ENCODE assay signal across 20 cellular contexts in the genomic region with DNA sequence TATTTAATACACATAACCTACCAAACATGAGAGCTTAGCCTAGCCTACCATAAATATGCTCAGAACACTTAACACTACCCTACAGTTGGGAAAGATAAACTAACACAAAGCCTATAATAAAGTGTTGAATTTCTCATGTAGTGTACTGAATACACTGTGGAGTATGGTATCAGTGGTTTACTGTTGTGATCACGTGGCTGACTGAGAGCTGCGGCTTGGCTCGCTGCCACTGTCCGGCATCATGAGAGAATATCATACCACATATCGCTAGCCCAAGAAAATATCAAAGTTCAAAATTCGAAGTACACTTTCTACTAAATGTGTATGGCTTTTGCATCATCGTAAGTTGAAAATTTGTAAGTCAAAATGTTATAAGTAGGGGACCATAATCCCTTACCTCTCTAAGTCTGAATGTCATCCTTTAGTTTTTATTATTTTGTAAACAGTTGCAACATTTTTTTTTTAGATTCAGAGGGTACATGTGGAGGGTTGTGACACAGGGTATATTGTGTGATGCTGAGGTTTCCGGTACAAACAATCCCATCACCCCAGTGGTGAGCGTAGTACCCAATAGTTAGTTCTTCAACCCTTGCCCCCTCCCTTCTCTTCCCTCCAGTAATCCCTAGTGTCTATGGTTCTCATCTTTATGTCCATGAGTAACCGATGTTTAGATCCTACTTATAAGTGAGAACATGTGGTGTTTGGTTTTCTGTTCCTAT. TPM values are rescaled to one million over a fixed set of nuclear protein-coding genes. Genes with fewer than 3 reads are reported as not detected.
DNase-seq lines count a peak whose midpoint lies in the region; ATAC-seq and TF ChIP-seq lines count a peak whose summit lies in the region.
"Had no signal": no experiment of that assay in that cellular context is flagged by ENCODE, and none has a peak within 500 bp of the region (broad histone marks: within the 10 kb centered on the region; RNA-seq: fewer than 3 reads in every experiment).

No MANE protein-coding gene starts in this region.

- TF ChIP-seq CTCF in mucosa of descending colon (IDR thresholded peaks at IDR 0.05): no peak

- peak; percentile 14 for DNase-seq in DMS153 treated with DMSO at 0.1 percent for 48 hours (lab: John Stamatoyannopoulos, UW; ENCODE audit: unreplicated experiment)
- peak; percentile 58 for DNase-seq in LHCN-M2 (ENCODE audit: low read depth)
- peak; percentile 64 for DNase-seq in RPMI7951 (ENCODE audit: low read depth)
- DNase-seq in mucosa of descending colon: peak in 2 of 3 donors; percentile 27 to 44
- no peak for DNase-seq in iPS-NIHi11 (ENCODE audit: low spot score)
- no peak for DNase-seq in hypothalamus (lab: John Stamatoyannopoulos, UW)
- DNase-seq: activated gamma-delta T cell treated with Interleukin-2 at 50 U/mL for 16 hours, anterior cingulate cortex, DMS79, foreskin fibroblast, NCI-H146, NCI-H774, pancreas, thyroid gland had no signal

- intact Hi-C loops in mucosa of descending colon (cut with DNase I, micrococcal nuclease): no loop called here

- no peaks in the 10 kb centered on the region for H3K9me3 ChIP-seq in mucosa of descending colon
- H3K9me3 ChIP-seq: pancreas, thyroid gland had no signal

- no peak overlapping the region for H3K4me3 ChIP-seq in mucosa of descending colon
- H3K4me3 ChIP-seq: pancreas, thyroid gland had no signal

- ATAC-seq in mucosa of descending colon: peak; percentile 44
- no peak for ATAC-seq in GM21825 (IDR thresholded peaks at IDR 0.05; ENCODE audit: unreplicated experiment)
- no peak for ATAC-seq in HG02884 (IDR thresholded peaks at IDR 0.05; ENCODE audit: unreplicated experiment)
- ATAC-seq: left lobe of liver, pancreas had no signal

- H3K4me1 ChIP-seq in mucosa of descending colon (ENCODE audit: low read depth): no peaks in the 10 kb centered on the region
- H3K4me1 ChIP-seq: thyroid gland had no signal

- H3K36me3 ChIP-seq in mucosa of descending colon (ENCODE audit: low read depth): no peaks in the 10 kb centered on the region
- H3K36me3 ChIP-seq: pancreas, thyroid gland had no signal

RNA-seq across cellular contexts. Expression of a gene that starts 14.6 kb away (rescaled TPM):
- total RNA-seq in LHCN-M2 (2014; rRNA removed) (not detected in 2 replicates), mucosa of descending colon (not detected)
- polyA plus RNA-seq in LHCN-M2 (2012): not detected
- not detected in 2 replicates for total RNA-seq in RPMI7951 (2014; rRNA removed; shearing (Covaris generic))
- total RNA-seq: chondrocyte, left lobe of liver, pancreas, skeletal muscle tissue, thyroid gland had no signal
- polyA plus RNA-seq: BJ had no signal

RNA-seq across cellular contexts. Expression of a gene that starts 40.3 kb away (rescaled TPM):
- total RNA-seq in LHCN-M2 (2014; rRNA removed) (4.2 and 6.6 TPM in 2 replicates), mucosa of descending colon (1 to 10 TPM in 1 of 3 donors, under 1 TPM in 2; 0.55 to 2.3 (median 0.82) TPM)
- 0.49 TPM for polyA plus RNA-seq in LHCN-M2 (2012)
- 0.24 and 0.29 TPM in 2 replicates for total RNA-seq in RPMI7951 (2014; rRNA removed; shearing (Covaris generic))
- total RNA-seq: chondrocyte had no signal
- polyA plus RNA-seq: BJ had no signal

RNA-seq across cellular contexts. Expression of a gene that starts 49.5 kb away (rescaled TPM):
- total RNA-seq in LHCN-M2 (2014; rRNA removed) (not detected in 2 replicates), mucosa of descending colon (not detected)
- not detected for polyA plus RNA-seq in LHCN-M2 (2012)
- total RNA-seq in RPMI7951 (2014; rRNA removed; shearing (Covaris generic)): not detected in 2 replicates
- total RNA-seq: chondrocyte, left lobe of liver, pancreas, skeletal muscle tissue, thyroid gland had no signal
- polyA plus RNA-seq: BJ, pancreas had no signal

Comparison
In these comparisons a context has a peak if more than half of its experiments do, and no peak if none do; other contexts are left out.
1. DNase-seq: peak in DMS153 treated with DMSO at 0.1 percent for 48 hours (single experiment), LHCN-M2 (single experiment), RPMI7951 (single experiment) and mucosa of descending colon (2 of 3); none in iPS-NIHi11 (single experiment) and hypothalamus (0 of 51).